Comparison of ENCODE assay signal across 14 cellular contexts in genomic region chr9:73022353-73022752, GRCh38.
DNase-seq lines count a peak whose midpoint lies in the region; ATAC-seq, FAIRE-seq and TF ChIP-seq lines count a peak whose summit lies in the region.
"Had no signal": no experiment of that assay in that cellular context is flagged by ENCODE, and none has a peak within 500 bp of the region (broad histone marks: within the 10 kb centered on the region; RNA-seq: fewer than 3 reads in every experiment).

No MANE protein-coding gene starts in this region.

- H3K27me3 ChIP-seq in HCT116 (ENCODE audit: insufficient read depth, low read length): no peaks in the 10 kb centered on the region
- H3K27me3 ChIP-seq in HepG2 (ENCODE audit: control insufficient read depth in 1 of 2, insufficient read depth in 2 of 2, low read length in 2 of 2): no peaks in the 10 kb centered on the region
- no peaks in the 10 kb centered on the region for H3K27me3 ChIP-seq in smooth muscle cell (ENCODE audit: low read depth)

- intact Hi-C loops in HCT116 (cut with micrococcal nuclease): loop anchor here (5.0 kb wide), 2 partner anchors 150 to 165 kb away; no protein-coding TSS in a partner anchor
- intact Hi-C loops in HepG2 (cut with micrococcal nuclease; ENCODE audit: unreplicated experiment): loop anchor here (2.0 to 5.0 kb wide), 3 partner anchors 40 to 165 kb away; no protein-coding TSS in a partner anchor

- BruUV-seq in HCT116 (replicated peaks; lab: Mats Ljungman, UMichigan): no TSS peak
- BruUV-seq in HepG2 (replicated peaks; lab: Mats Ljungman, UMichigan): no TSS peak

- H2AFZ ChIP-seq in HCT116 (ENCODE audit: low read depth, low read length, poor library complexity, severe bottlenecking): peak overlapping the region; percentile 97
- H2AFZ ChIP-seq in HepG2 (ENCODE audit: low read length): no peak overlapping the region
- peak overlapping the region; percentile 59 for H2AFZ ChIP-seq in smooth muscle cell (ENCODE audit: low read depth)

- H3K4me1 Mint-ChIP-seq in activated T-helper 17 cell treated with anti-CD3 and anti-CD28 coated beads, Interleukin-2, amount 50 U/mL, for 72 hours: peaks cover 9% of the 10 kb centered on the region
- peaks cover 10% of the 10 kb centered on the region for H3K4me1 Mint-ChIP-seq in activated CD8-positive, alpha-beta memory T cell treated with anti-CD3 and anti-CD28 coated beads, Interleukin-2, amount 10 ng/mL, durations not matched to agents 7 days and 5 days
- H3K4me1 Mint-ChIP-seq: H9 had no signal

- TF ChIP-seq CTCF in HCT116 (IDR thresholded peaks at IDR 0.05 in 2 of 3, conservative IDR thresholded peaks at IDR 0.05 in 1 of 3; ENCODE audit: borderline replicate concordance in 1 of 3, insufficient read depth in 1 of 3, low read depth in 2 of 3, low read length in 2 of 3) (no peak), HepG2 (CRISPR knock-in tag; IDR thresholded peaks at IDR 0.05) (no peak), smooth muscle cell (IDR thresholded peaks at IDR 0.05; ENCODE audit: borderline replicate concordance, insufficient read depth, poor library complexity, severe bottlenecking) (no peak)

- H3K79me2 ChIP-seq in HCT116 (ENCODE audit: insufficient read depth, low read length): no peaks in the 10 kb centered on the region
- no peaks in the 10 kb centered on the region for H3K79me2 ChIP-seq in HepG2 (ENCODE audit: insufficient read depth, low read length)
- H3K79me2 ChIP-seq in smooth muscle cell (ENCODE audit: low read depth): no peaks in the 10 kb centered on the region

- peak overlapping the region; percentile 66 for H3K27ac Mint-ChIP-seq in activated T-helper 17 cell treated with anti-CD3 and anti-CD28 coated beads, Interleukin-2, amount 50 U/mL, for 72 hours
- H3K27ac Mint-ChIP-seq in activated CD8-positive, alpha-beta memory T cell treated with anti-CD3 and anti-CD28 coated beads, Interleukin-2, amount 10 ng/mL, durations not matched to agents 7 days and 5 days: no peak overlapping the region
- H3K27ac Mint-ChIP-seq: H9, IgD-negative memory B cell had no signal

- H3K4me1 ChIP-seq in HCT116 (ENCODE audit: control insufficient read depth in 1 of 2, insufficient read depth in 2 of 2, low read length in 2 of 2): 0 out of 4 replicates have a peak, but pooled peaks cover 0 to 4% of the 10 kb centered on the region in 2 experiments
- H3K4me1 ChIP-seq in HepG2 (ENCODE audit: insufficient read depth, low read length): peaks cover 16% of the 10 kb centered on the region
- H3K4me1 ChIP-seq in smooth muscle cell (ENCODE audit: low read depth): no peaks in the 10 kb centered on the region

- RAD21 ChIA-PET in HCT116 (lab: Charles Lee; ENCODE audit: low non-redundant PET in 1 of 2, low total read pairs in 2 of 2, uncharacterized antibody in 2 of 2, unreplicated experiment in 2 of 2): no interaction called here

- CTCF ChIA-PET in HCT116 (lab: Charles Lee) (interaction anchor here (0.8 to 2.0 kb wide), 22 partner anchors 8 to 196 kb away, joined by 3 to 35 read pairs (median 4); no protein-coding TSS in a partner anchor), HepG2 (lab: Yijun Ruan, JAX; ENCODE audit: low intra/inter-chr PET ratio, low total read pairs) (interaction anchor here (1.5 to 2.6 kb wide), 4 partner anchors 59 to 165 kb away, joined by 3 to 18 read pairs (median 8); no protein-coding TSS in a partner anchor)
- CTCF ChIA-PET in activated CD8-positive, alpha-beta memory T cell treated with anti-CD3 and anti-CD28 coated beads, Interleukin-2, amount 10 ng/mL, durations not matched to agents 7 days and 5 days (lab: Charles Lee): interaction anchor here (0.8 to 2.1 kb wide), 6 partner anchors 8 to 751 kb away, joined by 3 to 8 read pairs (median 4); no protein-coding TSS in a partner anchor

- H3K4me3 Mint-ChIP-seq in activated T-helper 17 cell treated with anti-CD3 and anti-CD28 coated beads, Interleukin-2, amount 50 U/mL, for 72 hours: no peak overlapping the region
- H3K4me3 Mint-ChIP-seq in activated CD8-positive, alpha-beta memory T cell treated with anti-CD3 and anti-CD28 coated beads, Interleukin-2, amount 10 ng/mL, durations not matched to agents 7 days and 5 days: no peak overlapping the region
- H3K4me3 Mint-ChIP-seq: H9, IgD-negative memory B cell had no signal

- POLR2A ChIA-PET in HCT116 (lab: Charles Lee): no interaction called here
- POLR2A ChIA-PET in HepG2 (lab: Yijun Ruan, JAX): interaction anchor here (1.4 to 2.3 kb wide), 3 partner anchors 25 to 165 kb away, joined by 3 to 12 read pairs (median 7); no protein-coding TSS in a partner anchor

- FAIRE-seq in HepG2 (lab: Jason Lieb, UNC): no peak

- TF ChIP-seq RAD21 in HCT116 (IDR thresholded peaks at IDR 0.05; ENCODE audit: low read depth) (no peak), HepG2 (CRISPR knock-in tag; IDR thresholded peaks at IDR 0.05) (no peak)

- no peaks in the 10 kb centered on the region for H3K36me3 ChIP-seq in HCT116 (ENCODE audit: control insufficient read depth in 1 of 2, insufficient read depth in 2 of 2, low read length in 2 of 2)
- H3K36me3 ChIP-seq in HepG2 (replicated peaks in 1 of 2; ENCODE audit: control insufficient read depth in 1 of 2, insufficient read depth in 2 of 2, low read length in 2 of 2): no peaks in the 10 kb centered on the region
- H3K36me3 ChIP-seq in smooth muscle cell (ENCODE audit: low read depth): no peaks in the 10 kb centered on the region

- no peaks in the 10 kb centered on the region for H3F3A ChIP-seq in smooth muscle cell (ENCODE audit: low read depth)

- H3K4me3 ChIP-seq in HCT116 (replicated peaks in 1 of 2; ENCODE audit: low read depth in 1 of 2, low read length in 2 of 2) (no peak overlapping the region), HepG2 (replicated peaks in 1 of 3; ENCODE audit: insufficient read depth in 1 of 3, low read depth in 2 of 3, low read length in 3 of 3) (no peak overlapping the region), smooth muscle cell (no peak overlapping the region)

- H3K9me3 Mint-ChIP-seq in activated T-helper 17 cell treated with anti-CD3 and anti-CD28 coated beads, Interleukin-2, amount 50 U/mL, for 72 hours: no peaks in the 10 kb centered on the region
- no peaks in the 10 kb centered on the region for H3K9me3 Mint-ChIP-seq in activated CD8-positive, alpha-beta memory T cell treated with anti-CD3 and anti-CD28 coated beads, Interleukin-2, amount 10 ng/mL, durations not matched to agents 7 days and 5 days (ENCODE audit: low read depth)

- H3K9me2 ChIP-seq in HCT116 (ENCODE audit: insufficient read depth): no peaks in the 10 kb centered on the region

- in situ Hi-C loops in HepG2 (cut with HindIII; ENCODE audit: extremely low pct_ligation_motif_present, low pct_unique_long_range_greater_than_20kb): loop anchor here (10.0 kb wide), 1 partner anchor 168 kb away; no protein-coding TSS in a partner anchor

- H3K4me2 ChIP-seq in HCT116 (ENCODE audit: low read length) (no peak overlapping the region), HepG2 (ENCODE audit: low read depth, low read length) (no peak overlapping the region), smooth muscle cell (no peak overlapping the region)

- TF ChIP-seq EP300 in HepG2 (IDR thresholded peaks at IDR 0.05; ENCODE audit: low read depth in 2 of 2, low read length in 2 of 2): no peak
- TF ChIP-seq EP300 in HepG2 (CRISPR knock-in tag; IDR thresholded peaks at IDR 0.05; ENCODE audit: borderline replicate concordance): no peak

- H3K9ac ChIP-seq in HCT116 (ENCODE audit: low read length) (no peak overlapping the region), HepG2 (ENCODE audit: insufficient read depth, low read depth, low read length) (no peak overlapping the region), smooth muscle cell (ENCODE audit: low read depth) (no peak overlapping the region)

- H4K20me1 ChIP-seq in HCT116 (ENCODE audit: insufficient read depth): no peaks in the 10 kb centered on the region
- no peaks in the 10 kb centered on the region for H4K20me1 ChIP-seq in HepG2 (ENCODE audit: insufficient read depth, low read length)
- no peaks in the 10 kb centered on the region for H4K20me1 ChIP-seq in smooth muscle cell (ENCODE audit: low read depth)

- H3K27ac ChIP-seq in HCT116 (ENCODE audit: low read depth, low read length) (no peak overlapping the region), HepG2 (ENCODE audit: extremely low read length, insufficient read depth, low read length) (no peak overlapping the region), smooth muscle cell (ENCODE audit: low read depth) (no peak overlapping the region)
- H3K27ac ChIP-seq: C4-2B had no signal

- WGBS in HepG2 (ENCODE audit: low lambda C conversion rate): 65% methylated on average over 2 of the region's 2 CpGs
- WGBS in smooth muscle cell (ENCODE audit: low lambda C conversion rate): 61% methylated on average over 2 of the region's 2 CpGs

- DNase-seq in HCT116 (ENCODE audit: low read depth, low spot score) (no peak), HepG2 (ENCODE audit: low spot score) (no peak), smooth muscle cell (lab: John Stamatoyannopoulos, UW; ENCODE audit: unreplicated experiment) (no peak)
- DNase-seq in activated CD8-positive, alpha-beta memory T cell treated with anti-CD3 and anti-CD28 coated beads, Interleukin-2, amount 10 ng/mL, durations not matched to agents 7 days and 5 days: no peak
- DNase-seq: AML-193, DMS79, NCI-H1105, SIG-M5 had no signal

- H3K36me3 Mint-ChIP-seq in activated T-helper 17 cell treated with anti-CD3 and anti-CD28 coated beads, Interleukin-2, amount 50 U/mL, for 72 hours (ENCODE audit: low read depth): no peaks in the 10 kb centered on the region
- no peaks in the 10 kb centered on the region for H3K36me3 Mint-ChIP-seq in activated CD8-positive, alpha-beta memory T cell treated with anti-CD3 and anti-CD28 coated beads, Interleukin-2, amount 10 ng/mL, durations not matched to agents 7 days and 5 days

- H3K9me3 ChIP-seq in HCT116 (ENCODE audit: control insufficient read depth in 1 of 2, insufficient read depth in 1 of 2, low read depth in 1 of 2, low read length in 2 of 2): no peaks in the 10 kb centered on the region
- H3K9me3 ChIP-seq in HepG2 (ENCODE audit: low read length): peaks cover 12% of the 10 kb centered on the region
- H3K9me3 ChIP-seq in smooth muscle cell (replicated peaks; ENCODE audit: low read depth): no peaks in the 10 kb centered on the region

- no peak for ATAC-seq in HCT116
- ATAC-seq in activated T-helper 17 cell treated with anti-CD3 and anti-CD28 coated beads, Interleukin-2, amount 50 U/mL, for 72 hours (replicated peaks): no peak
- no peak for ATAC-seq in HepG2
- no peak for ATAC-seq in activated CD8-positive, alpha-beta memory T cell treated with anti-CD3 and anti-CD28 coated beads, Interleukin-2, amount 10 ng/mL, durations not matched to agents 7 days and 5 days
- no peak for ATAC-seq in GM19463 (IDR thresholded peaks at IDR 0.05; ENCODE audit: unreplicated experiment)
- ATAC-seq in HG03196 (IDR thresholded peaks at IDR 0.05; ENCODE audit: unreplicated experiment): no peak

- TF ChIP-seq POLR2A in HCT116 (IDR thresholded peaks at IDR 0.05; ENCODE audit: borderline replicate concordance, extremely low read depth, insufficient read depth, insufficient read length): no peak
- no peak for TF ChIP-seq POLR2A in HepG2 (IDR thresholded peaks at IDR 0.05; ENCODE audit: insufficient read depth in 1 of 2, low read depth in 2 of 2, low read length in 2 of 2)

- peaks cover 10% of the 10 kb centered on the region for H3K27me3 Mint-ChIP-seq in activated T-helper 17 cell treated with anti-CD3 and anti-CD28 coated beads, Interleukin-2, amount 50 U/mL, for 72 hours
- H3K27me3 Mint-ChIP-seq in activated CD8-positive, alpha-beta memory T cell treated with anti-CD3 and anti-CD28 coated beads, Interleukin-2, amount 10 ng/mL, durations not matched to agents 7 days and 5 days: peaks cover 39% of the 10 kb centered on the region
